In genomic region chr10:70977621-70978020, GRCh38 we compare ENCODE assay signal across 6 cellular contexts.
"Had no signal": no experiment of that assay in that cellular context is flagged by ENCODE, and none has a peak within 500 bp of the region (broad histone marks: within the 10 kb centered on the region; RNA-seq: fewer than 3 reads in every experiment).

No MANE protein-coding gene starts in this region.

- H3K36me3 ChIP-seq: HAP-1 had no signal

- ATAC-seq: HCT116 had no signal

- H3K4me1 ChIP-seq: HAP-1 had no signal

- H3K4me3 ChIP-seq: GM23248, HAP-1 had no signal

- H3K27ac ChIP-seq: GM23248 had no signal

- H3K9me3 ChIP-seq: HAP-1 had no signal

- DNase-seq: GM23248, GOT3, H7, IMR-90 had no signal
